1 cellular context compared by ENCODE assay signal in genomic region chr20:32207211-32207625, GRCh38.
TF ChIP-seq lines count a peak whose summit lies in the region.

No MANE protein-coding gene starts in this region.

TF ChIP-seq in HepG2, 621 proteins besides CTCF, POLR2A, EP300 and RAD21 (continued from another document and continues in another):
- 0 out of 2 replicates have a peak, but pooled peaks have one; percentile 44 for TF ChIP-seq ZNF367 (CRISPR knock-in tag; IDR thresholded peaks at IDR 0.05; ENCODE audit: borderline replicate concordance)
- TF ChIP-seq ZNF101 (CRISPR knock-in tag; IDR thresholded peaks at IDR 0.05; ENCODE audit: borderline replicate concordance, low read depth): no peak
- TF ChIP-seq WIZ (CRISPR knock-in tag; IDR thresholded peaks at IDR 0.05): no peak
- TF ChIP-seq ZSCAN30 (CRISPR knock-in tag; IDR thresholded peaks at IDR 0.05): 0 out of 2 replicates have a peak, but pooled peaks have one; percentile 86
- TF ChIP-seq FOSL2 (CRISPR knock-in tag; IDR thresholded peaks at IDR 0.05): no peak
- TF ChIP-seq ZNF556 (CRISPR knock-in tag; IDR thresholded peaks at IDR 0.05; ENCODE audit: borderline replicate concordance): no peak
- TF ChIP-seq SMARCE1 (IDR thresholded peaks at IDR 0.05; ENCODE audit: borderline replicate concordance): no peak
- TF ChIP-seq MTF2 (CRISPR knock-in tag; IDR thresholded peaks at IDR 0.05; ENCODE audit: borderline replicate concordance): no peak
- TF ChIP-seq ZNF17 (CRISPR knock-in tag; IDR thresholded peaks at IDR 0.05): no peak
- no peak for TF ChIP-seq MAFK (conservative IDR thresholded peaks at IDR 0.05 in 1 of 2, IDR thresholded peaks at IDR 0.05 in 1 of 2; ENCODE audit: low read length in 2 of 2)
- no peak for TF ChIP-seq ZNF510 (CRISPR knock-in tag; IDR thresholded peaks at IDR 0.05; ENCODE audit: low read depth)
- 0 out of 2 replicates have a peak, but pooled peaks have one; percentile 13 for TF ChIP-seq ETV5 (CRISPR knock-in tag; IDR thresholded peaks at IDR 0.05; ENCODE audit: borderline replicate concordance)
- TF ChIP-seq XRCC5 (optimal IDR thresholded peaks at IDR 0.05; ENCODE audit: low read length): no peak
- TF ChIP-seq CENPT (CRISPR knock-in tag; IDR thresholded peaks at IDR 0.05; ENCODE audit: low read depth): peak; percentile 2; the same call in 1 of the 2 replicates
- peak; percentile 23; the same call in 1 of the 2 replicates for TF ChIP-seq ZFP91 (CRISPR knock-in tag; IDR thresholded peaks at IDR 0.05; ENCODE audit: borderline replicate concordance)
- no peak for TF ChIP-seq ZFP37 (CRISPR knock-in tag; IDR thresholded peaks at IDR 0.05; ENCODE audit: borderline replicate concordance)
- no peak for TF ChIP-seq MXI1 (IDR thresholded peaks at IDR 0.05; ENCODE audit: borderline replicate concordance, low read depth, low read length)
- no peak for TF ChIP-seq ZNF788 (CRISPR knock-in tag; IDR thresholded peaks at IDR 0.05; ENCODE audit: borderline replicate concordance)
- TF ChIP-seq ZFP36 (IDR thresholded peaks at IDR 0.05; ENCODE audit: borderline replicate concordance, low read depth, low read length, partially characterized antibody): no peak
- TF ChIP-seq TBX3 (IDR thresholded peaks at IDR 0.05; ENCODE audit: borderline replicate concordance): no peak
- TF ChIP-seq E2F2 (CRISPR knock-in tag; IDR thresholded peaks at IDR 0.05; ENCODE audit: borderline replicate concordance): no peak; the same call in 1 of the 2 replicates
- no peak for TF ChIP-seq PTBP1 (IDR thresholded peaks at IDR 0.05; ENCODE audit: low read depth, low read length, poor library complexity, severe bottlenecking)
- 0 out of 2 replicates have a peak, but pooled peaks have one; percentile 14 for TF ChIP-seq ZNF549 (CRISPR knock-in tag; IDR thresholded peaks at IDR 0.05)
- TF ChIP-seq ZBTB3 (CRISPR knock-in tag; IDR thresholded peaks at IDR 0.05; ENCODE audit: borderline replicate concordance, low read depth): 0 out of 2 replicates have a peak, but pooled peaks have one; percentile 27
- no peak for TF ChIP-seq FOXJ3 (CRISPR knock-in tag; IDR thresholded peaks at IDR 0.05; ENCODE audit: borderline replicate concordance)
- TF ChIP-seq ZBTB8A (CRISPR knock-in tag; IDR thresholded peaks at IDR 0.05; ENCODE audit: borderline replicate concordance, low read depth): no peak
- TF ChIP-seq LCORL (IDR thresholded peaks at IDR 0.05): no peak
- TF ChIP-seq LCORL (CRISPR knock-in tag; IDR thresholded peaks at IDR 0.05): no peak
- TF ChIP-seq KDM4B (CRISPR knock-in tag; IDR thresholded peaks at IDR 0.05): peak; percentile 24; the same call in 1 of the 2 replicates
- TF ChIP-seq TFDP2 (CRISPR knock-in tag; IDR thresholded peaks at IDR 0.05): no peak
- no peak for TF ChIP-seq ARID4A (CRISPR knock-in tag; IDR thresholded peaks at IDR 0.05; ENCODE audit: borderline replicate concordance)
- TF ChIP-seq POGZ (CRISPR knock-in tag; IDR thresholded peaks at IDR 0.05): no peak
- no peak; the same call in 1 of the 2 replicates for TF ChIP-seq TEAD2 (CRISPR knock-in tag; IDR thresholded peaks at IDR 0.05)
- TF ChIP-seq ZNF616 (CRISPR knock-in tag; IDR thresholded peaks at IDR 0.05; ENCODE audit: low read depth): no peak
- TF ChIP-seq AKAP8 (CRISPR knock-in tag; IDR thresholded peaks at IDR 0.05): no peak
- no peak for TF ChIP-seq EED (CRISPR knock-in tag; IDR thresholded peaks at IDR 0.05)
- TF ChIP-seq EHMT2 (IDR thresholded peaks at IDR 0.05; ENCODE audit: borderline replicate concordance, low read depth, low read length): no peak
- no peak for TF ChIP-seq RBM22 (optimal IDR thresholded peaks at IDR 0.05; ENCODE audit: low read length)
- no peak for TF ChIP-seq KLF11 (CRISPR knock-in tag; IDR thresholded peaks at IDR 0.05)
- TF ChIP-seq BRF2 (CRISPR knock-in tag; IDR thresholded peaks at IDR 0.05): no peak
- no peak for TF ChIP-seq ZNF567 (CRISPR knock-in tag; IDR thresholded peaks at IDR 0.05; ENCODE audit: borderline replicate concordance)
- 0 out of 2 replicates have a peak, but pooled peaks have one; percentile 12 for TF ChIP-seq ZNF530 (CRISPR knock-in tag; IDR thresholded peaks at IDR 0.05; ENCODE audit: low read depth)
- no peak for TF ChIP-seq ZSCAN31 (CRISPR knock-in tag; IDR thresholded peaks at IDR 0.05; ENCODE audit: low read depth)
- TF ChIP-seq HNRNPLL (IDR thresholded peaks at IDR 0.05; ENCODE audit: low read depth, low read length, poor library complexity, severe bottlenecking): no peak
- no peak for TF ChIP-seq ZNF784 (CRISPR knock-in tag; IDR thresholded peaks at IDR 0.05; ENCODE audit: borderline replicate concordance)
- no peak for TF ChIP-seq ZBED4 (CRISPR knock-in tag; IDR thresholded peaks at IDR 0.05; ENCODE audit: borderline replicate concordance)
- no peak for TF ChIP-seq TCF7L2 (IDR thresholded peaks at IDR 0.05; ENCODE audit: low read depth, low read length)
- TF ChIP-seq ZC3H13 (CRISPR knock-in tag; IDR thresholded peaks at IDR 0.05): no peak
- TF ChIP-seq U2AF2 (IDR thresholded peaks at IDR 0.05; ENCODE audit: low read depth, low read length): no peak
- TF ChIP-seq ZNF234 (CRISPR knock-in tag; conservative IDR thresholded peaks at IDR 0.05): no peak; the same call in 1 of the 2 replicates
- no peak; the same call in 1 of the 2 replicates for TF ChIP-seq ZNF274 (CRISPR knock-in tag; IDR thresholded peaks at IDR 0.05)
- no peak for TF ChIP-seq ZNF362 (CRISPR knock-in tag; IDR thresholded peaks at IDR 0.05; ENCODE audit: borderline replicate concordance)
- TF ChIP-seq SIN3A (IDR thresholded peaks at IDR 0.05; ENCODE audit: borderline replicate concordance, low read depth, low read length): no peak
